Comparison of ENCODE assay signal across 15 cellular contexts in the genomic region with DNA sequence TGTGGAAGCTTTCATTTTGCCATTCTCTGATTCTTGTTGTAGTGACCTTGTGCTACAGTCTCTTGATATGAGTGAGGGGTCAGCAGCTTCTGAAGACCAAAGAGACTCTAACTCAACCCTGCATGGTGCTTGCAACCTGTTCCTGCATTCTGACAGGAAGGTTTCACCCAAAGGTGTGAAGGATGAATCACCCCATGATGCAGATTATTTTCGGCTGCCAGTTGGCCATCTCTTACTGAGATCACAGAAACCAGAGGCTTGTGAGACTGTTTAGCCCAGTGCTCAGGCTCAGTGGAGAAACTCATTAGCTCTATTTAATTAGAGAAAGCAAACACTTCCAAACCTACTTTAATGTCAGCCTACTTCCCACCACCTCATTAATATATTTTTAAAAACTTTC. TPM values are rescaled to one million over a fixed set of nuclear protein-coding genes. Genes with fewer than 3 reads are reported as not detected.
DNase-seq lines count a peak whose midpoint lies in the region; ATAC-seq and TF ChIP-seq lines count a peak whose summit lies in the region.
"Had no signal": no experiment of that assay in that cellular context is flagged by ENCODE, and none has a peak within 500 bp of the region (broad histone marks: within the 10 kb centered on the region; RNA-seq: fewer than 3 reads in every experiment).

No MANE protein-coding gene starts in this region.

- H3K9me3 Mint-ChIP-seq in activated CD8-positive, alpha-beta T cell treated with anti-CD3 and anti-CD28 coated beads for 36 hours = no peaks in the 10 kb centered on the region
- no peaks in the 10 kb centered on the region for H3K9me3 Mint-ChIP-seq in stimulated activated naive CD8-positive, alpha-beta T cell treated with anti-CD3 and anti-CD28 coated beads, Interleukin-15, amount 100 ng/mL, for 72 hours
- H3K9me3 Mint-ChIP-seq: brain; stimulated activated naive CD8-positive, alpha-beta T cell treated with anti-CD3 and anti-CD28 coated beads, Interleukin-15, Interleukin-2, amounts not matched to agents 100 ng/mL and 50 ng/mL, for 24 hours had no signal

- CTCF ChIA-PET in activated CD8-positive, alpha-beta T cell treated with anti-CD3 and anti-CD28 coated beads for 36 hours (lab: Charles Lee) = interaction anchor here (0.7 to 6.2 kb wide), 8 partner anchors 40 to 1403 kb away, joined by 3 to 73 read pairs (median 3); no protein-coding TSS in a partner anchor

- H3K27ac Mint-ChIP-seq in activated CD8-positive, alpha-beta T cell treated with anti-CD3 and anti-CD28 coated beads for 36 hours = no peak overlapping the region
- peak overlapping the region in 1 of 2 donors; percentile 43 for H3K27ac Mint-ChIP-seq in stimulated activated naive CD8-positive, alpha-beta T cell treated with anti-CD3 and anti-CD28 coated beads, Interleukin-15, amount 100 ng/mL, for 72 hours
- H3K27ac Mint-ChIP-seq: brain; stimulated activated naive CD8-positive, alpha-beta T cell treated with anti-CD3 and anti-CD28 coated beads, Interleukin-15, Interleukin-2, amounts not matched to agents 100 ng/mL and 50 ng/mL, for 24 hours had no signal

- no peak overlapping the region for H3K4me3 Mint-ChIP-seq in activated CD8-positive, alpha-beta T cell treated with anti-CD3 and anti-CD28 coated beads for 36 hours
- no peak overlapping the region for H3K4me3 Mint-ChIP-seq in stimulated activated naive CD8-positive, alpha-beta T cell treated with anti-CD3 and anti-CD28 coated beads, Interleukin-15, amount 100 ng/mL, for 72 hours
- H3K4me3 Mint-ChIP-seq: brain; stimulated activated naive CD8-positive, alpha-beta T cell treated with anti-CD3 and anti-CD28 coated beads, Interleukin-15, Interleukin-2, amounts not matched to agents 100 ng/mL and 50 ng/mL, for 24 hours had no signal

- H3K36me3 Mint-ChIP-seq in activated CD8-positive, alpha-beta T cell treated with anti-CD3 and anti-CD28 coated beads for 36 hours (ENCODE audit: low read depth) = no peaks in the 10 kb centered on the region
- H3K36me3 Mint-ChIP-seq: brain had no signal

- no peak for TF ChIP-seq CTCF in activated CD8-positive, alpha-beta T cell treated with anti-CD3 and anti-CD28 coated beads for 36 hours (IDR thresholded peaks at IDR 0.05)
- no peak for TF ChIP-seq CTCF in GM20000 (IDR thresholded peaks at IDR 0.05; ENCODE audit: extremely low read depth, missing control alignments)

- intact Hi-C loops in activated CD8-positive, alpha-beta T cell treated with anti-CD3 and anti-CD28 coated beads for 36 hours (cut with micrococcal nuclease) = loop anchor here (5.0 kb wide), 1 partner anchor 185 kb away; no protein-coding TSS in a partner anchor

- H3K4me1 ChIP-seq in effector memory CD4-positive, alpha-beta T cell (ENCODE audit: control insufficient read depth, insufficient read depth, low read length, poor library complexity, severe bottlenecking) = peaks cover 4% of the 10 kb centered on the region

- peak; percentile 45 for DNase-seq in stimulated activated CD4-positive, alpha-beta T cell treated with anti-CD3 and anti-CD28 coated beads, Interleukin-1b, Interleukin-23, amount 100 ng/mL, for 48 hours
- no peak for DNase-seq in stimulated activated CD4-positive, alpha-beta T cell treated with anti-CD3 and anti-CD28 coated beads, Interleukin-12 subunit alpha, Interleukin-12 subunit beta, amount 100 ng/mL, for 4 hours
- peak; percentile 57 for DNase-seq in activated CD8-positive, alpha-beta T cell treated with anti-CD3 and anti-CD28 coated beads for 36 hours
- DNase-seq in effector memory CD4-positive, alpha-beta T cell = peak in 2 of 3 donors; percentile 2 to 21
- peak; percentile 26 to 57 for DNase-seq in stimulated activated naive CD8-positive, alpha-beta T cell treated with anti-CD3 and anti-CD28 coated beads, Interleukin-15, amount 100 ng/mL, for 72 hours
- DNase-seq in GM20000 (ENCODE audit: low spot score) = no peak
- no peak for DNase-seq in central memory CD4-positive, alpha-beta T cell
- DNase-seq: lower lobe of right lung, NCI-H446, OCI-M1, retina, uterus had no signal

- POLR2A ChIA-PET in activated CD8-positive, alpha-beta T cell treated with anti-CD3 and anti-CD28 coated beads for 36 hours (lab: Charles Lee) = interaction anchor here (0.7 to 0.9 kb wide), 2 partner anchors 11 to 341 kb away, joined by 3 to 4 read pairs; no protein-coding TSS in a partner anchor

- no peak overlapping the region for H3K27ac ChIP-seq in effector memory CD4-positive, alpha-beta T cell (ENCODE audit: insufficient read depth, low read length, poor library complexity, severe bottlenecking)
- H3K27ac ChIP-seq: lower lobe of right lung had no signal

- H3K4me3 ChIP-seq in effector memory CD4-positive, alpha-beta T cell (ENCODE audit: insufficient read depth, low read depth, low read length, poor library complexity, severe bottlenecking) = no peak overlapping the region
- H3K4me3 ChIP-seq: lower lobe of right lung, uterus had no signal

- no peaks in the 10 kb centered on the region for H3K27me3 ChIP-seq in effector memory CD4-positive, alpha-beta T cell (replicated peaks; ENCODE audit: control insufficient read depth, insufficient read depth, low read length, poor library complexity, severe bottlenecking)
- H3K27me3 ChIP-seq: uterus had no signal

- peaks cover 33% of the 10 kb centered on the region for H3K4me1 Mint-ChIP-seq in activated CD8-positive, alpha-beta T cell treated with anti-CD3 and anti-CD28 coated beads for 36 hours (ENCODE audit: low read depth)
- peaks cover 38% of the 10 kb centered on the region for H3K4me1 Mint-ChIP-seq in stimulated activated naive CD8-positive, alpha-beta T cell treated with anti-CD3 and anti-CD28 coated beads, Interleukin-15, amount 100 ng/mL, for 72 hours

- no peaks in the 10 kb centered on the region for H3K36me3 ChIP-seq in effector memory CD4-positive, alpha-beta T cell (ENCODE audit: control insufficient read depth, insufficient read depth, low read length)
- H3K36me3 ChIP-seq: lower lobe of right lung, uterus had no signal

- H3K27me3 Mint-ChIP-seq in activated CD8-positive, alpha-beta T cell treated with anti-CD3 and anti-CD28 coated beads for 36 hours = peaks cover 4% of the 10 kb centered on the region
- H3K27me3 Mint-ChIP-seq in stimulated activated naive CD8-positive, alpha-beta T cell treated with anti-CD3 and anti-CD28 coated beads, Interleukin-15, amount 100 ng/mL, for 72 hours = peaks cover 12% of the 10 kb centered on the region
- H3K27me3 Mint-ChIP-seq: stimulated activated naive CD8-positive, alpha-beta T cell treated with anti-CD3 and anti-CD28 coated beads, Interleukin-15, Interleukin-2, amounts not matched to agents 100 ng/mL and 50 ng/mL, for 24 hours had no signal

- peak; percentile 87 for ATAC-seq in activated CD8-positive, alpha-beta T cell treated with anti-CD3 and anti-CD28 coated beads for 36 hours
- ATAC-seq in stimulated activated naive CD8-positive, alpha-beta T cell treated with anti-CD3 and anti-CD28 coated beads, Interleukin-15, amount 100 ng/mL, for 72 hours = peak; percentile 91
- no peak for ATAC-seq in GM21390 (IDR thresholded peaks at IDR 0.05; ENCODE audit: unreplicated experiment)
- ATAC-seq: lower lobe of right lung had no signal

- H3K9me3 ChIP-seq in effector memory CD4-positive, alpha-beta T cell (ENCODE audit: control insufficient read depth, low read length) = no peaks in the 10 kb centered on the region
- H3K9me3 ChIP-seq: lower lobe of right lung, uterus had no signal

RNA-seq across cellular contexts. Expression of a gene that starts 29.2 kb away (rescaled TPM):
- total RNA-seq in activated CD8-positive, alpha-beta T cell treated with anti-CD3 and anti-CD28 coated beads for 36 hours = 1 to 10 TPM; 2.5 to 3.0 TPM

Comparison
In these comparisons a context has a peak if more than half of its experiments do, and no peak if none do; other contexts are left out.
1. DNase-seq: peak in stimulated activated CD4-positive, alpha-beta T cell treated with anti-CD3 and anti-CD28 coated beads, Interleukin-1b, Interleukin-23, amount 100 ng/mL, for 48 hours (single experiment), activated CD8-positive, alpha-beta T cell treated with anti-CD3 and anti-CD28 coated beads for 36 hours (single experiment), effector memory CD4-positive, alpha-beta T cell (2 of 3) and stimulated activated naive CD8-positive, alpha-beta T cell treated with anti-CD3 and anti-CD28 coated beads, Interleukin-15, amount 100 ng/mL, for 72 hours (2 of 2); none in stimulated activated CD4-positive, alpha-beta T cell treated with anti-CD3 and anti-CD28 coated beads, Interleukin-12 subunit alpha, Interleukin-12 subunit beta, amount 100 ng/mL, for 4 hours (single experiment), GM20000 (single experiment) and central memory CD4-positive, alpha-beta T cell (single experiment).